29 cellular contexts compared by ENCODE assay signal in the genomic region with DNA sequence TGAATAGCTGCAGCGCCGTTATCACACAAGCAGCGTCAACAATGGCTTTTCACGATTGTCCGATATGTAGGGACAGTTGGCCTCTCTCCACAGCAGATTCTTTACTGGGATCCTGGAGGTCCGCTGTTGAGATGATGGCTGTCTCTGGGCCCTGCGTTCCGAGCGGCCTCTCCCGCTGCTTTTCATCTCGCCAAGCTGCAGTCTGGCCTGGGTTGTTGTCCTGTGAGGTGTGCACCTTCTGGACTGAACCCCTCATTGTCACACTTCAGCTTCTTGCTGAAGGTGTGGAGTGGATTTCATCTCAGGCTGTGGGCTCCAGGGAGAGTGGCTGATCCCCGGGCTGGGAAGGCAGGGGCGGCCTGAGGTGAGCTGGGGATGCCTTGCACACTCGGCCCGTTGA. TPM values are rescaled to one million over a fixed set of nuclear protein-coding genes. Genes with fewer than 3 reads are reported as not detected.
DNase-seq lines count a peak whose midpoint lies in the region; ATAC-seq and TF ChIP-seq lines count a peak whose summit lies in the region.
"Had no signal": no experiment of that assay in that cellular context is flagged by ENCODE, and none has a peak within 500 bp of the region (broad histone marks: within the 10 kb centered on the region; RNA-seq: fewer than 3 reads in every experiment).

No MANE protein-coding gene starts in this region.

- H3K9me3 Mint-ChIP-seq in CD4-positive, alpha-beta T cell: no peaks in the 10 kb centered on the region
- H3K9me3 Mint-ChIP-seq: activated CD4-positive, alpha-beta memory T cell treated with anti-CD3 and anti-CD28 coated beads, Interleukin-2, amount 10 ng/mL, durations not matched to agents 7 days and 5 days; brain; IgD-negative memory B cell; neural crest cell; stimulated activated naive CD8-positive, alpha-beta T cell treated with anti-CD3 and anti-CD28 coated beads, Interleukin-15, Interleukin-2, amounts not matched to agents 100 ng/mL and 50 ng/mL, for 24 hours had no signal

- H3F3A ChIP-seq in PC-3 (ENCODE audit: low read length, unreplicated experiment): no peaks in the 10 kb centered on the region

- no peak overlapping the region for H3K23ac ChIP-seq in mesenchymal stem cell (ENCODE audit: low read length in 2 of 2)

- H3K27me3 ChIP-seq in CD4-positive, alpha-beta T cell (ENCODE audit: control insufficient read depth, insufficient read depth, low read length): no peaks in the 10 kb centered on the region
- H3K27me3 ChIP-seq in DND-41 (ENCODE audit: insufficient read depth, low read length, poor library complexity) (no peaks in the 10 kb centered on the region), mesenchymal stem cell (ENCODE audit: control insufficient read depth in 1 of 2, insufficient read depth in 1 of 2, low read length in 2 of 2) (no peaks in the 10 kb centered on the region), PC-3 (ENCODE audit: low read length) (no peaks in the 10 kb centered on the region)
- H3K27me3 ChIP-seq: adrenal gland had no signal

- peaks cover 94% of the 10 kb centered on the region for H4K20me1 ChIP-seq in DND-41 (ENCODE audit: insufficient read depth, low read length)
- H4K20me1 ChIP-seq in PC-3 (ENCODE audit: low read length): peaks cover 82% of the 10 kb centered on the region

- H3K79me2 ChIP-seq in DND-41 (ENCODE audit: insufficient read depth, low read length) (peaks cover 100% of the 10 kb centered on the region), PC-3 (ENCODE audit: low read length) (peaks cover 100% of the 10 kb centered on the region)

- H3K18ac ChIP-seq in mesenchymal stem cell (ENCODE audit: low read depth in 1 of 2, low read length in 2 of 2): no peak overlapping the region

- H2AK5ac ChIP-seq in mesenchymal stem cell (ENCODE audit: low read length, severe bottlenecking): no peak overlapping the region

- no peak overlapping the region for H2BK15ac ChIP-seq in mesenchymal stem cell (ENCODE audit: low read depth, poor library complexity, severe bottlenecking)

- H3K36me3 ChIP-seq in DND-41 (ENCODE audit: insufficient read depth, low read length): peaks cover 82% of the 10 kb centered on the region
- H3K36me3 ChIP-seq in mesenchymal stem cell (ENCODE audit: control insufficient read depth in 1 of 2, insufficient read depth in 2 of 2, low read depth in 1 of 2, low read length in 2 of 2): peaks cover 18 to 34% of the 10 kb centered on the region in 2 experiments
- H3K36me3 ChIP-seq in PC-3 (ENCODE audit: low read depth, low read length): peaks cover 11% of the 10 kb centered on the region; the same call in 1 of the 2 replicates
- H3K36me3 ChIP-seq: adrenal gland, prostate gland had no signal

- H3K27ac Mint-ChIP-seq in CD4-positive, alpha-beta T cell: peak overlapping the region; percentile 80
- H3K27ac Mint-ChIP-seq in T-helper 17 cell: peak overlapping the region; percentile 92

- no TSS peak for BruUV-seq in PC-3 (replicated peaks; lab: Mats Ljungman, UMichigan)

- H3K4me1 ChIP-seq in DND-41 (ENCODE audit: insufficient read depth, low read length): peaks cover 21% of the 10 kb centered on the region; the same call in 1 of the 2 replicates
- H3K4me1 ChIP-seq in mesenchymal stem cell (ENCODE audit: control insufficient read depth, insufficient read depth, low read depth, low read length): peaks cover 47% of the 10 kb centered on the region
- no peaks in the 10 kb centered on the region for H3K4me1 ChIP-seq in PC-3 (ENCODE audit: insufficient read depth, low read length)

- H3K4me1 Mint-ChIP-seq in CD4-positive, alpha-beta T cell (ENCODE audit: low read depth): peaks cover 89% of the 10 kb centered on the region
- peaks cover 62% of the 10 kb centered on the region for H3K4me1 Mint-ChIP-seq in T-helper 17 cell

- no peak overlapping the region for H4K8ac ChIP-seq in mesenchymal stem cell (ENCODE audit: low read length)

- no peak overlapping the region for H2BK120ac ChIP-seq in mesenchymal stem cell (ENCODE audit: low read depth, low read length)

- H3K79me1 ChIP-seq in mesenchymal stem cell (replicated peaks; ENCODE audit: low read length, poor library complexity, severe bottlenecking): peaks cover 8% of the 10 kb centered on the region

- no peak overlapping the region for H2BK5ac ChIP-seq in mesenchymal stem cell (ENCODE audit: low read depth, low read length, poor library complexity, severe bottlenecking)

- intact Hi-C loops in CD4-positive, alpha-beta T cell (cut with DNase I, micrococcal nuclease): no loop called here
- intact Hi-C loops in PC-3 (cut with micrococcal nuclease): no loop called here

- H3K4me2 ChIP-seq in DND-41 (ENCODE audit: insufficient read depth, low read length) (peak overlapping the region; percentile 8; the same call in 1 of the 2 replicates), mesenchymal stem cell (ENCODE audit: low read length, poor library complexity, severe bottlenecking) (no peak overlapping the region), PC-3 (ENCODE audit: low read length) (no peak overlapping the region)

- CTCF ChIA-PET in CD4-positive, alpha-beta T cell (lab: Charles Lee): interaction anchor here (1.0 kb wide), 1 partner anchor 9 kb away, joined by 3 read pairs; no protein-coding TSS in a partner anchor
- CTCF ChIA-PET in PC-3 (lab: Charles Lee): no interaction called here

- H3K9ac ChIP-seq in DND-41 (ENCODE audit: low read depth, low read length): no peak overlapping the region
- H3K9ac ChIP-seq in mesenchymal stem cell (ENCODE audit: low read length): no peak overlapping the region
- H3K9ac ChIP-seq in PC-3 (ENCODE audit: low read length): no peak overlapping the region

- no peak overlapping the region for H3K14ac ChIP-seq in mesenchymal stem cell (ENCODE audit: low read length in 2 of 2)

- H2BK12ac ChIP-seq in mesenchymal stem cell (ENCODE audit: low read length in 2 of 2): no peak overlapping the region

- no peak for TF ChIP-seq CTCF in CD4-positive, alpha-beta T cell (IDR thresholded peaks at IDR 0.05)
- no peak for TF ChIP-seq CTCF in DND-41 (IDR thresholded peaks at IDR 0.05; ENCODE audit: borderline replicate concordance, extremely low read depth, low read length, poor library complexity, severe bottlenecking)
- TF ChIP-seq CTCF in PC-3 (conservative IDR thresholded peaks at IDR 0.05; ENCODE audit: low read depth, low read length): no peak

- H2AFZ ChIP-seq in DND-41 (ENCODE audit: low read depth, low read length) (no peak overlapping the region), mesenchymal stem cell (ENCODE audit: low read depth, low read length) (no peak overlapping the region), PC-3 (ENCODE audit: low read length) (no peak overlapping the region)

- H3K4me3 Mint-ChIP-seq in CD4-positive, alpha-beta T cell: no peak overlapping the region
- H3K4me3 Mint-ChIP-seq in T-helper 17 cell: peak overlapping the region; percentile 82
- H3K4me3 Mint-ChIP-seq: activated CD4-positive, alpha-beta memory T cell treated with anti-CD3 and anti-CD28 coated beads, Interleukin-2, amount 10 ng/mL, durations not matched to agents 7 days and 5 days; CD14-positive monocyte had no signal

- peak overlapping the region; percentile 25 for H4K91ac ChIP-seq in mesenchymal stem cell (ENCODE audit: low read length)

- DNase-seq in CD4-positive, alpha-beta T cell: no peak
- no peak for DNase-seq in DND-41
- DNase-seq in T-helper 17 cell: no peak
- DNase-seq in mesenchymal stem cell: no peak
- no peak for DNase-seq in PC-3
- DNase-seq in nucleus accumbens (lab: John Stamatoyannopoulos, UW): no peak
- no peak for DNase-seq in NCI-H1105 (lab: John Stamatoyannopoulos, UW)
- DNase-seq in germinal center (ENCODE audit: low spot score): no peak
- DNase-seq: activated CD4-positive, alpha-beta memory T cell treated with anti-CD3 and anti-CD28 coated beads, Interleukin-2, amount 10 ng/mL, durations not matched to agents 7 days and 5 days; activated CD4-positive, CD25-positive, alpha-beta regulatory T cell treated with anti-CD3 and anti-CD28 coated beads, Interleukin-2, amount 50 U/mL, for 72 hours; activated CD8-positive, alpha-beta memory T cell treated with anti-CD3 and anti-CD28 coated beads, Interleukin-2, amount 50 U/mL, for 48 hours; activated effector memory CD4-positive, alpha-beta T cell treated with anti-CD3 and anti-CD28 coated beads, Interleukin-2, amount 50 U/mL, for 16 hours; GOT3; NCI-H2029 treated with DMSO at 0.1 percent for 48 hours; NCI-H2227 treated with DMSO at 0.1 percent for 48 hours; NCI-H69 had no signal

- peaks cover 39% of the 10 kb centered on the region for H3K36me3 Mint-ChIP-seq in CD4-positive, alpha-beta T cell (ENCODE audit: low read depth)
- H3K36me3 Mint-ChIP-seq in T-helper 17 cell (ENCODE audit: low read depth): no peaks in the 10 kb centered on the region

- no peak for ATAC-seq in CD4-positive, alpha-beta T cell (ENCODE audit: poor library complexity)
- ATAC-seq in DND-41 (ENCODE audit: insufficient read depth, low read depth): no peak
- ATAC-seq in T-helper 17 cell: no peak
- ATAC-seq in PC-3: no peak

- POLR2A ChIA-PET in CD4-positive, alpha-beta T cell (lab: Charles Lee): interaction anchor here (3.0 kb wide), 1 partner anchor 9 kb away, joined by 22 read pairs; the partner anchor contains the start of gene UPF1
- POLR2A ChIA-PET in PC-3 (lab: Charles Lee; ENCODE audit: unreplicated experiment): no interaction called here

- WGBS in mesenchymal stem cell: 94% methylated on average over 15 of the region's 15 CpGs

- no peaks in the 10 kb centered on the region for H3K27me3 Mint-ChIP-seq in CD4-positive, alpha-beta T cell
- no peaks in the 10 kb centered on the region for H3K27me3 Mint-ChIP-seq in T-helper 17 cell
- H3K27me3 Mint-ChIP-seq: activated CD4-positive, alpha-beta memory T cell treated with anti-CD3 and anti-CD28 coated beads, Interleukin-2, amount 10 ng/mL, durations not matched to agents 7 days and 5 days; brain; IgD-negative memory B cell; stimulated activated naive CD8-positive, alpha-beta T cell treated with anti-CD3 and anti-CD28 coated beads, Interleukin-15, Interleukin-2, amounts not matched to agents 100 ng/mL and 50 ng/mL, for 24 hours had no signal

- H3K9me2 ChIP-seq in PC-3 (replicated peaks; ENCODE audit: low read length): no peaks in the 10 kb centered on the region

- H3K27ac ChIP-seq in CD4-positive, alpha-beta T cell (ENCODE audit: low read depth, low read length): no peak overlapping the region
- no peak overlapping the region for H3K27ac ChIP-seq in DND-41 (ENCODE audit: low read length)
- H3K27ac ChIP-seq in mesenchymal stem cell (ENCODE audit: low read length, poor library complexity, severe bottlenecking): no peak overlapping the region
- no peak overlapping the region for H3K27ac ChIP-seq in PC-3 (ENCODE audit: low read length)
- H3K27ac ChIP-seq: adrenal gland, prostate gland had no signal

- no peaks in the 10 kb centered on the region for H3K9me3 ChIP-seq in CD4-positive, alpha-beta T cell (ENCODE audit: control insufficient read depth, low read length)
- H3K9me3 ChIP-seq in DND-41 (ENCODE audit: insufficient read depth, low read length, severe bottlenecking) (no peaks in the 10 kb centered on the region), T-helper 17 cell (ENCODE audit: control insufficient read depth, low read length, poor library complexity, severe bottlenecking) (no peaks in the 10 kb centered on the region), mesenchymal stem cell (ENCODE audit: control insufficient read depth, low read length) (no peaks in the 10 kb centered on the region), PC-3 (ENCODE audit: low read length) (no peaks in the 10 kb centered on the region)
- H3K9me3 ChIP-seq: adrenal gland, prostate gland had no signal

- H3K4ac ChIP-seq in mesenchymal stem cell (ENCODE audit: low read depth in 1 of 2, low read length in 2 of 2): no peak overlapping the region

- H3K4me3 ChIP-seq in DND-41 (ENCODE audit: low read depth in 1 of 2, low read length in 2 of 2) (no peak overlapping the region), mesenchymal stem cell (ENCODE audit: insufficient read depth in 1 of 2, low read depth in 1 of 2, low read length in 2 of 2) (no peak overlapping the region), PC-3 (ENCODE audit: low read length) (no peak overlapping the region)
- H3K4me3 ChIP-seq: adrenal gland, prostate gland had no signal

RNA-seq across cellular contexts. Expression of gene UPF1, which starts 9.6 kb away (rescaled TPM):
- 100 to 1,000 TPM; 146 to 150 TPM for total RNA-seq in CD4-positive, alpha-beta T cell
- 100 to 1,000 TPM; 135 to 143 TPM for total RNA-seq in T-helper 17 cell
- polyA plus RNA-seq in mesenchymal stem cell (2013, experiment 1 of 2): 16.0 TPM
- 15.0 TPM for polyA plus RNA-seq in mesenchymal stem cell (2013, experiment 2 of 2)
- total RNA-seq in PC-3 (2014; rRNA removed): 97.1 and 155 TPM in 2 replicates

RNA-seq across cellular contexts. Expression of gene COMP, which starts 50.3 kb away (rescaled TPM):
- not detected for total RNA-seq in CD4-positive, alpha-beta T cell
- total RNA-seq in T-helper 17 cell (not detected), PC-3 (2014; rRNA removed) (0.04 TPM in 1 of 2 replicates, not detected in the other)
- polyA plus RNA-seq in mesenchymal stem cell (2013, experiment 1 of 2): not detected
- not detected for polyA plus RNA-seq in mesenchymal stem cell (2013, experiment 2 of 2)
- total RNA-seq: activated CD4-positive, alpha-beta memory T cell treated with anti-CD3 and anti-CD28 coated beads, Interleukin-2, amount 10 ng/mL, durations not matched to agents 7 days and 5 days; cerebellum; M059J; mononuclear cell; neural crest cell; SK-MEL-5; T-helper 1 cell treated with Interleukin-12 subunit alpha and Interleukin-12 subunit beta and Interleukin-4 antibody, amounts not matched to agents 30 ng/mL and 1 ng/mL, for 36 hours had no signal
- polyA plus RNA-seq: CD14-positive monocyte, IgD-negative memory B cell, keratinocyte had no signal

RNA-seq across cellular contexts. Expression of gene CERS1, which starts 54.6 kb away (rescaled TPM):
- not detected for total RNA-seq in CD4-positive, alpha-beta T cell
- not detected for total RNA-seq in T-helper 17 cell
- polyA plus RNA-seq in mesenchymal stem cell (2013, experiment 1 of 2): 1.5 TPM
- polyA plus RNA-seq in mesenchymal stem cell (2013, experiment 2 of 2): 1.6 TPM
- total RNA-seq in PC-3 (2014; rRNA removed): 0.95 and 3.3 TPM in 2 replicates
- total RNA-seq: activated CD4-positive, alpha-beta memory T cell treated with anti-CD3 and anti-CD28 coated beads, Interleukin-2, amount 10 ng/mL, durations not matched to agents 7 days and 5 days; mononuclear cell; T-helper 1 cell treated with Interleukin-12 subunit alpha and Interleukin-12 subunit beta and Interleukin-4 antibody, amounts not matched to agents 30 ng/mL and 1 ng/mL, for 36 hours had no signal
- polyA plus RNA-seq: CD14-positive monocyte, IgD-negative memory B cell had no signal
